ENCODE assay signal across 18 cellular contexts in the genomic region with DNA sequence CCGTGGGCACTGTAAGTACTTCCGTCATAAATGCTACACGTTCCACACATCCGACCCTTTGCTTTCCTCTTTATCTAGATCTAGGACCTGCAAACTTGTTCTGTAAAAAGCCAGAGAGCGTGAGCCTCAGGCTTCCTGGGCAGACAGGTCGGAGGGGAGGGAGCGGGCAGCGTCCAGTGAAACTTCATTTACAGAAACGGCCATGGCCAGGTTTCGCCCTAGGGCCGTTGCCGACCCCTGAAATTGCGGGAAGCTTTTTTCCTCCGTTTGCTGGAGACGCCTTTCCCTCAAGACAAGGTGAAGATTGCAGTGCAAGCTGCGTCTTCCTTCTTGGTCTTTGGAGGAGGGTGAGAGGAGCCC.
"Had no signal": no experiment of that assay in that cellular context is flagged by ENCODE, and none has a peak within 500 bp of the region (broad histone marks: within the 10 kb centered on the region; RNA-seq: fewer than 3 reads in every experiment).

No MANE protein-coding gene starts in this region.

- H3K4me3 Mint-ChIP-seq: activated CD4-positive, alpha-beta memory T cell treated with anti-CD3 and anti-CD28 coated beads, Interleukin-2, amount 10 ng/mL, durations not matched to agents 7 days and 5 days; activated CD8-positive, alpha-beta memory T cell treated with anti-CD3 and anti-CD28 coated beads, Interleukin-2, amount 10 ng/mL, durations not matched to agents 7 days and 5 days had no signal

- H3K9me3 Mint-ChIP-seq: activated CD4-positive, alpha-beta memory T cell treated with anti-CD3 and anti-CD28 coated beads, Interleukin-2, amount 10 ng/mL, durations not matched to agents 7 days and 5 days had no signal

- H3K36me3 Mint-ChIP-seq: activated CD8-positive, alpha-beta memory T cell treated with anti-CD3 and anti-CD28 coated beads, Interleukin-2, amount 10 ng/mL, durations not matched to agents 7 days and 5 days had no signal

- H3K27ac ChIP-seq: ascending aorta, pancreas had no signal

- ATAC-seq: activated CD8-positive, alpha-beta memory T cell treated with anti-CD3 and anti-CD28 coated beads, Interleukin-2, amount 10 ng/mL, durations not matched to agents 7 days and 5 days; esophagus mucosa; gastrocnemius medialis; pancreas had no signal

- DNase-seq: activated CD4-positive, alpha-beta memory T cell treated with anti-CD3 and anti-CD28 coated beads, Interleukin-2, amount 10 ng/mL, durations not matched to agents 7 days and 5 days; activated CD4-positive, alpha-beta T cell treated with anti-CD3 and anti-CD28 coated beads for 48 hours; activated CD4-positive, CD25-positive, alpha-beta regulatory T cell; activated CD8-positive, alpha-beta memory T cell treated with anti-CD3 and anti-CD28 coated beads, Interleukin-2, amount 10 ng/mL, durations not matched to agents 7 days and 5 days; activated naive CD4-positive, alpha-beta T cell treated with anti-CD3 and anti-CD28 coated beads, Interleukin-2, amount 50 U/mL, for 16 hours; activated T-cell treated with anti-CD3 and anti-CD28 coated beads, Interleukin-2, amount 50 U/mL, for 1 hour; cerebellar nuclear complex; cortex of kidney; effector CD8-positive, alpha-beta T cell; gastrocnemius medialis; stimulated activated CD4-positive, alpha-beta T cell treated with anti-CD3 and anti-CD28 coated beads, Interleukin-2, amount 100 ng/mL, for 24 hours; stimulated activated naive CD4-positive, alpha-beta T cell treated with Interleukin-2 at 50 U/mL for 16 hours; substantia nigra; T1000; trophoblast cell had no signal

- H3K27me3 Mint-ChIP-seq: activated CD4-positive, alpha-beta memory T cell treated with anti-CD3 and anti-CD28 coated beads, Interleukin-2, amount 10 ng/mL, durations not matched to agents 7 days and 5 days; activated CD8-positive, alpha-beta memory T cell treated with anti-CD3 and anti-CD28 coated beads, Interleukin-2, amount 10 ng/mL, durations not matched to agents 7 days and 5 days had no signal

- H3K36me3 ChIP-seq: ascending aorta, gastrocnemius medialis, pancreas had no signal

- H3K4me1 ChIP-seq: ascending aorta, pancreas had no signal

- H3K4me1 Mint-ChIP-seq: activated CD4-positive, alpha-beta memory T cell treated with anti-CD3 and anti-CD28 coated beads, Interleukin-2, amount 10 ng/mL, durations not matched to agents 7 days and 5 days; activated CD8-positive, alpha-beta memory T cell treated with anti-CD3 and anti-CD28 coated beads, Interleukin-2, amount 10 ng/mL, durations not matched to agents 7 days and 5 days had no signal

- H3K27me3 ChIP-seq: ascending aorta, gastrocnemius medialis, pancreas had no signal

- H3K4me3 ChIP-seq: ascending aorta, pancreas had no signal

- H3K9me3 ChIP-seq: ascending aorta, gastrocnemius medialis, pancreas had no signal

- H3K27ac Mint-ChIP-seq: activated CD4-positive, alpha-beta memory T cell treated with anti-CD3 and anti-CD28 coated beads, Interleukin-2, amount 10 ng/mL, durations not matched to agents 7 days and 5 days; activated CD8-positive, alpha-beta memory T cell treated with anti-CD3 and anti-CD28 coated beads, Interleukin-2, amount 10 ng/mL, durations not matched to agents 7 days and 5 days had no signal
